ENCODE assay signal across 8 cellular contexts in genomic region chr2:65056990-65057375, GRCh38. TPM values are rescaled to one million over a fixed set of nuclear protein-coding genes. Genes with fewer than 3 reads are reported as not detected.
DNase-seq lines count a peak whose midpoint lies in the region; ATAC-seq lines count a peak whose summit lies in the region.

No MANE protein-coding gene starts in this region.

- H3K27ac Mint-ChIP-seq in activated naive CD8-positive, alpha-beta T cell, result peak overlapping the region; percentile 93
- peak overlapping the region; percentile 71 to 90 (median 78) for H3K27ac Mint-ChIP-seq in immature natural killer cell

- H3K9me3 Mint-ChIP-seq in activated naive CD8-positive, alpha-beta T cell (ENCODE audit: low read depth), result no peaks in the 10 kb centered on the region
- H3K9me3 Mint-ChIP-seq in immature natural killer cell, result no peaks in the 10 kb centered on the region

- no peaks in the 10 kb centered on the region for H3K27me3 Mint-ChIP-seq in activated naive CD8-positive, alpha-beta T cell
- peaks cover 7 to 12% (median 10%) of the 10 kb centered on the region in 3 donors for H3K27me3 Mint-ChIP-seq in immature natural killer cell (ENCODE audit: low read depth in 3 of 3)

- peak overlapping the region; percentile 79 for H3K27ac ChIP-seq in substantia nigra (ENCODE audit: low read depth, low read length, poor library complexity, severe bottlenecking)

- DNase-seq in NCI-H2171 treated with DMSO at 0.1 percent for 48 hours (lab: John Stamatoyannopoulos, UW) (peak; percentile 44), NCI-H2171 (lab: John Stamatoyannopoulos, UW) (no peak), immature natural killer cell (no peak), substantia nigra (lab: John Stamatoyannopoulos, UW) (peak in 1 of 49 donors; percentile 37)

- H3K4me3 Mint-ChIP-seq in activated naive CD8-positive, alpha-beta T cell, result peak overlapping the region; percentile 95
- H3K4me3 Mint-ChIP-seq in immature natural killer cell, result peak overlapping the region; percentile 78 to 97 (median 83)

- H3K4me1 Mint-ChIP-seq in activated naive CD8-positive, alpha-beta T cell (ENCODE audit: low read depth), result peaks cover 72% of the 10 kb centered on the region
- peaks cover 33 to 43% of the 10 kb centered on the region in 2 donors for H3K4me1 Mint-ChIP-seq in immature natural killer cell

- H3K36me3 Mint-ChIP-seq in activated naive CD8-positive, alpha-beta T cell, result no peaks in the 10 kb centered on the region
- no peaks in the 10 kb centered on the region for H3K36me3 Mint-ChIP-seq in immature natural killer cell

- ATAC-seq in HG03469 (IDR thresholded peaks at IDR 0.05; ENCODE audit: unreplicated experiment), result no peak
- no peak for ATAC-seq in HG03520 (IDR thresholded peaks at IDR 0.05; ENCODE audit: unreplicated experiment)
- ATAC-seq in HG02642 (IDR thresholded peaks at IDR 0.05; ENCODE audit: poor library complexity, unreplicated experiment), result no peak

RNA-seq across cellular contexts. Expression of gene CEP68, which starts 0.8 kb away (rescaled TPM):
- 1 to 10 TPM; 5.8 to 8.6 (median 7.9) TPM for polyA plus RNA-seq in immature natural killer cell
